In genomic region chr1:9181176-9181906, GRCh38 we compare ENCODE assay signal across 1 cellular context.
TF ChIP-seq lines count a peak whose summit lies in the region.

No MANE protein-coding gene starts in this region.

TF ChIP-seq in H1, 55 proteins besides CTCF, POLR2A, EP300 and RAD21 (continued from another document):
- TF ChIP-seq GABPA (IDR thresholded peaks at IDR 0.05; ENCODE audit: borderline replicate concordance, insufficient read depth, low read length), result no peak
- TF ChIP-seq TBP (IDR thresholded peaks at IDR 0.05; ENCODE audit: low read depth, low read length), result peak; percentile 41; the same call in 1 of the 2 replicates
